Comparison of ENCODE assay signal across 8 cellular contexts in the genomic region with DNA sequence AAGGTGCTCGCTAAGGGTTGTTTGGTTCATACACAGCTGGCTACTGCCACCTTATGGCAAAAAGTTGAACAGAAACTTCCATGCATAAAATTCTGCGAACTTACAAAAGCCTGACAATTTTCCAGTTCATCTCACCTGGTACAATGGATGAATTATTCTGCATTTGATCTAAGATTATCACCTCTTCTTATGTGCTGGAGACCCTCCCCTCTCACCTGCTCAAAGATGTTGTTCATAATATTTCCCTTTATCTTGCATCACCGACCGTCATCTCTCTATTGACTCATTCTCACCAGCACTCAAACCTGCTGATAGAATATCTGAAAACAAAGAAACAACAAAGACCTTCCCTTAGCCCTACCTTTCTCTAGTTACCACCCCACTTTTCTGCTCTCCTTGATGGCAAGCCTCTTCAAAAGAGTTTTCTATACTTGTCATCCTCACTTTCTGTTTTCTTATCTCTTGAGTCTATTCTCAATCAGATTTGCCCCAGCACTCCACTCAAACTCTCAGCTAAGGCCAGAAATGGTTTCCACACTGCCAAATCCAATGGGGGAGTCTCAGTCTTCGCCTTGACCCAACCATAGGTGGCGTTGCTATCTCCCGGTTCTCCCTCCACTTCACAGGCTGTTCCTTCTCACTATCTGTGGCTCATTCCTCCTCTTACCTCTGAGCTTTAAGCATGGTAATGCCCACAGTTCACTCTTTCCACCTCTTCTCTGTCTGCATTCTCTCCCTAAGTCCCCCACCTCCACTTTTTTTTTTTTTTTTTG. TPM values are rescaled to one million over a fixed set of nuclear protein-coding genes. Genes with fewer than 3 reads are reported as not detected.
A peak's percentile ranks its signal among the peaks of the same experiment; 100 is the strongest.
DNase-seq lines count a peak whose midpoint lies in the region; ATAC-seq and TF ChIP-seq lines count a peak whose summit lies in the region.

No MANE protein-coding gene starts in this region.

- H3K36me3 ChIP-seq in CD8-positive, alpha-beta T cell (ENCODE audit: insufficient read depth, low read length): no peaks in the 10 kb centered on the region
- peaks cover 11% of the 10 kb centered on the region for H3K36me3 ChIP-seq in cardiac muscle cell

- H3K4me3 ChIP-seq in CD8-positive, alpha-beta T cell (ENCODE audit: low read depth, low read length): no peak overlapping the region
- H3K4me3 ChIP-seq in cardiac muscle cell: no peak overlapping the region

- H3K27me3 Mint-ChIP-seq in CD8-positive, alpha-beta T cell (ENCODE audit: low read depth): peaks cover 2% of the 10 kb centered on the region
- H3K27me3 Mint-ChIP-seq in activated T-helper 1 cell treated with anti-CD3 and anti-CD28 coated beads, Interleukin-12 subunit alpha, Interleukin-12 subunit beta, Interleukin-2, Interleukin-4 antibody, amounts not matched to agents 30 ng/mL and 10 ng/mL and 1 ng/mL, durations not matched to agents 14 hours and 24 hours and 36 hours (ENCODE audit: insufficient read depth): peaks cover 3% of the 10 kb centered on the region

- H3K36me3 Mint-ChIP-seq in CD8-positive, alpha-beta T cell: peaks cover 22% of the 10 kb centered on the region
- H3K36me3 Mint-ChIP-seq in activated naive CD4-positive, alpha-beta T cell treated with anti-CD3 and anti-CD28 coated beads, Interleukin-2, amount 50 U/mL, for 72 hours: no peaks in the 10 kb centered on the region
- peaks cover 9% of the 10 kb centered on the region for H3K36me3 Mint-ChIP-seq in activated T-helper 1 cell treated with anti-CD3 and anti-CD28 coated beads, Interleukin-12 subunit alpha, Interleukin-12 subunit beta, Interleukin-2, Interleukin-4 antibody, amounts not matched to agents 30 ng/mL and 10 ng/mL and 1 ng/mL, durations not matched to agents 14 hours and 24 hours and 36 hours (ENCODE audit: low read depth)

- H3K27ac ChIP-seq in CD8-positive, alpha-beta T cell (ENCODE audit: low read depth, low read length): no peak overlapping the region
- H3K27ac ChIP-seq in cardiac muscle cell: peak overlapping the region; percentile 22

- H3K9me3 ChIP-seq in CD8-positive, alpha-beta T cell (ENCODE audit: low read length): no peaks in the 10 kb centered on the region
- H3K9me3 ChIP-seq in cardiac muscle cell (ENCODE audit: low read depth): no peaks in the 10 kb centered on the region

- H3K27me3 ChIP-seq in CD8-positive, alpha-beta T cell (ENCODE audit: insufficient read depth, low read length): no peaks in the 10 kb centered on the region
- no peaks in the 10 kb centered on the region for H3K27me3 ChIP-seq in cardiac muscle cell

- ATAC-seq in CD8-positive, alpha-beta T cell: peak; percentile 52
- ATAC-seq in GM18868 (IDR thresholded peaks at IDR 0.05; ENCODE audit: unreplicated experiment) (peak; percentile 35), HG03342 (IDR thresholded peaks at IDR 0.05; ENCODE audit: unreplicated experiment) (no peak)
- peak; percentile 45 to 82 for ATAC-seq in activated naive CD4-positive, alpha-beta T cell treated with anti-CD3 and anti-CD28 coated beads, Interleukin-2, amount 50 U/mL, for 72 hours

- H3K27ac Mint-ChIP-seq in CD8-positive, alpha-beta T cell: peak overlapping the region; percentile 0
- no peak overlapping the region for H3K27ac Mint-ChIP-seq in activated naive CD4-positive, alpha-beta T cell treated with anti-CD3 and anti-CD28 coated beads, Interleukin-2, amount 50 U/mL, for 72 hours
- no peak overlapping the region for H3K27ac Mint-ChIP-seq in activated T-helper 1 cell treated with anti-CD3 and anti-CD28 coated beads, Interleukin-12 subunit alpha, Interleukin-12 subunit beta, Interleukin-2, Interleukin-4 antibody, amounts not matched to agents 30 ng/mL and 10 ng/mL and 1 ng/mL, durations not matched to agents 14 hours and 24 hours and 36 hours

- DNase-seq in CD8-positive, alpha-beta T cell: peak in 3 of 7 experiments; percentile 25 to 32 (median 26)
- DNase-seq in NCI-H510A treated with DMSO at 0.1 percent for 48 hours (lab: John Stamatoyannopoulos, UW) (peak; percentile 50), cardiac muscle cell (ENCODE audit: low read depth in 1 of 2, low spot score in 1 of 2) (peak; percentile 64 to 77), pulmonary artery endothelial cell (ENCODE audit: low read depth, low spot score) (peak; percentile 11)
- DNase-seq in activated naive CD4-positive, alpha-beta T cell treated with anti-CD3 and anti-CD28 coated beads, Interleukin-2, amount 50 U/mL, for 72 hours (ENCODE audit: low spot score in 2 of 2): peak in 1 of 2 donors; percentile 42
- no peak for DNase-seq in activated T-helper 1 cell treated with anti-CD3 and anti-CD28 coated beads, Interleukin-12 subunit alpha, Interleukin-12 subunit beta, Interleukin-2, Interleukin-4 antibody, amounts not matched to agents 30 ng/mL and 10 ng/mL and 1 ng/mL, durations not matched to agents 14 hours and 24 hours and 36 hours (ENCODE audit: low spot score)

- peaks cover 7% of the 10 kb centered on the region for H3K4me1 ChIP-seq in CD8-positive, alpha-beta T cell (ENCODE audit: insufficient read depth, low read length)
- H3K4me1 ChIP-seq in cardiac muscle cell (ENCODE audit: low read depth): no peaks in the 10 kb centered on the region

- peak overlapping the region; percentile 8 for H3K4me3 Mint-ChIP-seq in CD8-positive, alpha-beta T cell
- no peak overlapping the region for H3K4me3 Mint-ChIP-seq in activated T-helper 1 cell treated with anti-CD3 and anti-CD28 coated beads, Interleukin-12 subunit alpha, Interleukin-12 subunit beta, Interleukin-2, Interleukin-4 antibody, amounts not matched to agents 30 ng/mL and 10 ng/mL and 1 ng/mL, durations not matched to agents 14 hours and 24 hours and 36 hours

- intact Hi-C loops in CD8-positive, alpha-beta T cell (cut with DNase I, micrococcal nuclease): loop anchor here (1.0 to 10.0 kb wide), 6 partner anchors 198 to 1561 kb away; no protein-coding TSS in a partner anchor
- intact Hi-C loops in activated T-helper 1 cell treated with anti-CD3 and anti-CD28 coated beads, Interleukin-12 subunit alpha, Interleukin-12 subunit beta, Interleukin-2, Interleukin-4 antibody, amounts not matched to agents 30 ng/mL and 10 ng/mL and 1 ng/mL, durations not matched to agents 14 hours and 24 hours and 36 hours (cut with micrococcal nuclease): loop anchor here (1.0 to 10.0 kb wide), 5 partner anchors 25 to 939 kb away; a partner anchor contains a TSS

- POLR2A ChIA-PET in CD8-positive, alpha-beta T cell (lab: Charles Lee): no interaction called here

- H3K9me3 Mint-ChIP-seq in CD8-positive, alpha-beta T cell: no peaks in the 10 kb centered on the region
- no peaks in the 10 kb centered on the region for H3K9me3 Mint-ChIP-seq in activated naive CD4-positive, alpha-beta T cell treated with anti-CD3 and anti-CD28 coated beads, Interleukin-2, amount 50 U/mL, for 72 hours
- no peaks in the 10 kb centered on the region for H3K9me3 Mint-ChIP-seq in activated T-helper 1 cell treated with anti-CD3 and anti-CD28 coated beads, Interleukin-12 subunit alpha, Interleukin-12 subunit beta, Interleukin-2, Interleukin-4 antibody, amounts not matched to agents 30 ng/mL and 10 ng/mL and 1 ng/mL, durations not matched to agents 14 hours and 24 hours and 36 hours

- TF ChIP-seq CTCF in CD8-positive, alpha-beta T cell (IDR thresholded peaks at IDR 0.05): peak; percentile 85
- peak; percentile 74 for TF ChIP-seq CTCF in cardiac muscle cell (IDR thresholded peaks at IDR 0.05; ENCODE audit: low read depth, low read length)

- CTCF ChIA-PET in CD8-positive, alpha-beta T cell (lab: Charles Lee): interaction anchor here (0.6 to 13.1 kb wide), 24 partner anchors 11 to 939 kb away, joined by 3 to 186 read pairs (median 4); no protein-coding TSS in a partner anchor

- peaks cover 11% of the 10 kb centered on the region for H3K4me1 Mint-ChIP-seq in CD8-positive, alpha-beta T cell (ENCODE audit: low read depth)
- peaks cover 18% of the 10 kb centered on the region for H3K4me1 Mint-ChIP-seq in activated T-helper 1 cell treated with anti-CD3 and anti-CD28 coated beads, Interleukin-12 subunit alpha, Interleukin-12 subunit beta, Interleukin-2, Interleukin-4 antibody, amounts not matched to agents 30 ng/mL and 10 ng/mL and 1 ng/mL, durations not matched to agents 14 hours and 24 hours and 36 hours (ENCODE audit: low read depth)

RNA-seq across cellular contexts. Expression of a gene that starts 25.8 kb away (rescaled TPM):
- 10 to 100 TPM; 12.2 to 12.9 TPM for total RNA-seq in CD8-positive, alpha-beta T cell
- total RNA-seq in activated naive CD4-positive, alpha-beta T cell treated with anti-CD3 and anti-CD28 coated beads, Interleukin-2, amount 50 U/mL, for 72 hours: 10 to 100 TPM; 20.3 to 31.1 TPM
- total RNA-seq in cardiac muscle cell (10.1 and 24.8 TPM in 2 replicates), pulmonary artery endothelial cell (11.9 and 24.0 TPM in 2 replicates)
- 9.2 and 14.4 TPM in 2 replicates for polyA plus RNA-seq in cardiac muscle cell
- total RNA-seq in activated T-helper 1 cell treated with anti-CD3 and anti-CD28 coated beads, Interleukin-12 subunit alpha, Interleukin-12 subunit beta, Interleukin-2, Interleukin-4 antibody, amounts not matched to agents 30 ng/mL and 10 ng/mL and 1 ng/mL, durations not matched to agents 14 hours and 24 hours and 36 hours: 17.7 and 18.0 TPM in 2 replicates
